Comparison of ENCODE assay signal across 1 cellular context in the genomic region with DNA sequence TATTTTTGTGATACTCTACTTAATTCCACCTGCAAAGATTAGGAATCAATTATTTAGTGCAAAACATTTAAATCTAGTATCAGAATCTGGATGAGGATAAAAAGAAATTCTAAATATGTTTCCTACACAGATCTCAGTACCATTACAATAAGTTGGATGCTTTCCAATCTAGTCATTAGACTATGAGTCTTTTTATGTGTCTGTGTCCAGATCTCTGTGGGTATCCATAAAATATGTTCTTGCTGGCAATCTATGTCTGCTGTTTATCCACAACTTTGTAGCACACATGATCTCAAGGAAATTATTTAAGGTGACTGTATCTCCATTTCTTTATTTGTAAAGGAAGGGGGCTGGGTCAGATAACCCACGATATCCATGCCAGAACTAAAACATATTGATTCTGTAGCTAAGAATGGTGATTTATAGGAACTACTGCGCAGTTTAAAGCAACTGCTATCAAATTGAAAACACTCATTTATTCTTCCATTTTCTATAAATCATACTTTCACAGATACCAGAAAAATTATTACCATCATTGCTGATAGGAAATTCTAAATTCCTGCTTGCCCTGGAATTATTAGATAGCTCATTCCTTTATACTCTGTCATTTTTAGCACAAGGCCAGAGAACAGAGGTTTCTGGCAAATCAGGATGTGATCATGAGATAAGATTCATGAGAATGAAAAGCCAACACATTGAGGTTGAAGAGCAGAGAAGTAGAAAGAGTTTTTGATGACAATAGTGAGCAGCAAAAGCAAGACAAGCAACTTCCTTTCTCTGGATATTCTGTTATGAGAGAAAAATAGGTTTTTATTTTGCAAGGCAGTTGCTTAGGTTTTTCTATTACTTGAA.
TF ChIP-seq lines count a peak whose summit lies in the region.

No MANE protein-coding gene starts in this region.

TF ChIP-seq in IMR-90, 13 proteins besides CTCF, POLR2A, EP300 and RAD21 (continued from another document):
- TF ChIP-seq FOS (IDR thresholded peaks at IDR 0.05; ENCODE audit: low read depth, low read length): no peak
- no peak for TF ChIP-seq CHD1 (IDR thresholded peaks at IDR 0.05; ENCODE audit: low read depth, low read length)
- TF ChIP-seq MAZ (IDR thresholded peaks at IDR 0.05; ENCODE audit: borderline replicate concordance, low read depth, low read length): no peak
- no peak for TF ChIP-seq MAFK (IDR thresholded peaks at IDR 0.05; ENCODE audit: low read depth, low read length)
- no peak for TF ChIP-seq NFE2L2 (IDR thresholded peaks at IDR 0.05; ENCODE audit: low read depth, low read length)
- TF ChIP-seq RCOR1 (IDR thresholded peaks at IDR 0.05; ENCODE audit: insufficient replicate concordance, low read length): no peak
- no peak for TF ChIP-seq MXI1 (IDR thresholded peaks at IDR 0.05; ENCODE audit: borderline replicate concordance, low read depth, low read length)
- no peak for TF ChIP-seq RFX5 (IDR thresholded peaks at IDR 0.05; ENCODE audit: low read depth, low read length)
- no peak for TF ChIP-seq USF2 (IDR thresholded peaks at IDR 0.05; ENCODE audit: low read depth, low read length)
- TF ChIP-seq ELK1 (IDR thresholded peaks at IDR 0.05; ENCODE audit: borderline replicate concordance, low read depth, low read length): no peak
- no peak for TF ChIP-seq BHLHE40 (IDR thresholded peaks at IDR 0.05; ENCODE audit: low read depth, low read length)
- no peak for TF ChIP-seq SMC3 (IDR thresholded peaks at IDR 0.05; ENCODE audit: low read depth, low read length)
